ENCODE assay signal across 9 cellular contexts in the genomic region with DNA sequence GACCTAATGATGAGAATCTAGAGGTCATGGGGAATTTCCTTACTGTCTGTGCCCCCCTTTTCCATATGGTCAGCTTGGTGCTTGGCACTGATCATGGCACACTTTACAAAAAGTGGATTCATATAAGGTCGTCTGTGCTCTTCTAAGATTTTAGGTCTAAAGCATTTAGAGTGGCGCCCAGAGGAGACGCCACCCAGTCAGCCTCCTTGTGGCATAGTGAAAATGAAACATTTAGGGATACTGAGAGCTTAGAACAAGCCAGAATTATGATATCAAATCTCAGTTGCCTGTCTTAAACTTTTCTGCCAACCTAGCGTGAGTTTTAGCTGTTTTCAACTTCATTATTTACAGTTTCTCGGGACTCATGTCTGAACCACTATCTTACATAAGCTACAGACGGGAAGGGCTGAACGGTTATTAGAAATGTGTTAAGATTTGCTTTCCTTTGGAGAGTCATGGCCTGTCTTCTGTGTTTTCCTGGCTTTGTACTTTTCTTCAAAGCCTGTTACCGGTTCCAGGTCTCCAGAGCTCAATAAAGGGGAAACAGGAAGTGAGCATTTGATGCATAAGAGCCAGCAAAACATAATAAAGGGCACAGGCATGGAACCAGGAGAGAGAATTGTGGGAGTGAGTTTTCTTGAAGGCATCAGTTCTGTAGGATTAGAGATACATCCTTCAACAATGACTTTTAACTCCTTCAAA. TPM values are rescaled to one million over a fixed set of nuclear protein-coding genes. Genes with fewer than 3 reads are reported as not detected.
DNase-seq lines count a peak whose midpoint lies in the region; ATAC-seq and TF ChIP-seq lines count a peak whose summit lies in the region.
"Had no signal": no experiment of that assay in that cellular context is flagged by ENCODE, and none has a peak within 500 bp of the region (broad histone marks: within the 10 kb centered on the region; RNA-seq: fewer than 3 reads in every experiment).

No MANE protein-coding gene starts in this region.

- no peak for TF ChIP-seq CTCF in HEK293 (tag by site-specific recombination; IDR thresholded peaks at IDR 0.05)
- TF ChIP-seq CTCF in VCaP (conservative IDR thresholded peaks at IDR 0.05) = no peak
- TF ChIP-seq CTCF in right lobe of liver (IDR thresholded peaks at IDR 0.05) = no peak
- TF ChIP-seq CTCF in GM13977 (IDR thresholded peaks at IDR 0.05; ENCODE audit: extremely low read depth, insufficient read depth, missing control alignments) = no peak

- H3K4me3 ChIP-seq in HEK293 (ENCODE audit: low read depth, low read length) (no peak overlapping the region), right lobe of liver (no peak overlapping the region)

- no peak for TF ChIP-seq POLR2A in right lobe of liver (IDR thresholded peaks at IDR 0.05)

- H3K9me3 ChIP-seq in HEK293 (ENCODE audit: control insufficient read depth, insufficient read depth, low read depth, low read length) (no peaks in the 10 kb centered on the region), right lobe of liver (no peaks in the 10 kb centered on the region)

- peak in 2 of 4 donors; percentile 32 to 53 for ATAC-seq in right lobe of liver

- WGBS in right lobe of liver (ENCODE audit: insufficient coverage, low coverage, low lambda C conversion rate, missing lambda C conversion rate) = 29% methylated on average over 6 of the region's 8 CpGs

- POLR2A ChIA-PET in HEK293 (lab: Yijun Ruan, JAX) = interaction anchor here (1.1 kb wide), 1 partner anchor 27 kb away, joined by 3 read pairs; a partner anchor contains a TSS

- no peaks in the 10 kb centered on the region for H3K27me3 ChIP-seq in right lobe of liver

- H3K4me1 ChIP-seq in HEK293 (ENCODE audit: control insufficient read depth, insufficient read depth, low read length) = peaks cover 8% of the 10 kb centered on the region; the same call in 1 of the 2 replicates
- H3K4me1 ChIP-seq in right lobe of liver = peaks cover 0 to 7% (median 0%) of the 10 kb centered on the region in 4 donors

- H3K27ac ChIP-seq in HEK293 (ENCODE audit: extremely low read depth, low read depth, low read length) (peak overlapping the region; percentile 35; the same call in 1 of the 2 replicates), VCaP (0 out of 2 replicates have a peak overlapping the region, but pooled peaks have one; percentile 22), right lobe of liver (peak overlapping the region in 2 of 3 donors; percentile 3 to 55)
- H3K27ac ChIP-seq: HL-60 had no signal

- DNase-seq in GF-D8 (lab: John Stamatoyannopoulos, UW) (peak; percentile 20), right lobe of liver (no peak), NCI-H345 (lab: John Stamatoyannopoulos, UW) (no peak), SHP77 treated with DMSO at 0.1 percent for 48 hours (lab: John Stamatoyannopoulos, UW) (no peak), GM13977 (ENCODE audit: low spot score) (no peak), H4 (ENCODE audit: low spot score) (no peak)

- no peaks in the 10 kb centered on the region for H3K36me3 ChIP-seq in HEK293 (ENCODE audit: control insufficient read depth in 2 of 2, insufficient read depth in 1 of 2, low read length in 2 of 2)
- H3K36me3 ChIP-seq in right lobe of liver = no peaks in the 10 kb centered on the region

- in situ Hi-C loops in GM13977 (cut with MboI; ENCODE audit: low pct_unique_long_range_greater_than_20kb, low sequenced_read_pairs, unreplicated experiment) = no loop called here

- CTCF ChIA-PET in HEK293 (lab: Yijun Ruan, JAX) = interaction anchor here (0.8 to 2.2 kb wide), 3 partner anchors 13 to 99 kb away, joined by 4 to 6 read pairs (median 4); no protein-coding TSS in a partner anchor

- intact Hi-C loops in right lobe of liver (cut with DNase I) = no loop called here

TF ChIP-seq in HEK293, 187 proteins besides CTCF, POLR2A, EP300 and RAD21:
- TF ChIP-seq, protein P1, sequence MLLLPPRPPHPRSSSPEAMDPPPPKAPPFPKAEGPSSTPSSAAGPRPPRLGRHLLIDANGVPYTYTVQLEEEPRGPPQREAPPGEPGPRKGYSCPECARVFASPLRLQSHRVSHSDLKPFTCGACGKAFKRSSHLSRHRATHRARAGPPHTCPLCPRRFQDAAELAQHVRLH (tag by site-specific recombination; IDR thresholded peaks at IDR 0.05) = no peak
- TF ChIP-seq, protein P2, sequence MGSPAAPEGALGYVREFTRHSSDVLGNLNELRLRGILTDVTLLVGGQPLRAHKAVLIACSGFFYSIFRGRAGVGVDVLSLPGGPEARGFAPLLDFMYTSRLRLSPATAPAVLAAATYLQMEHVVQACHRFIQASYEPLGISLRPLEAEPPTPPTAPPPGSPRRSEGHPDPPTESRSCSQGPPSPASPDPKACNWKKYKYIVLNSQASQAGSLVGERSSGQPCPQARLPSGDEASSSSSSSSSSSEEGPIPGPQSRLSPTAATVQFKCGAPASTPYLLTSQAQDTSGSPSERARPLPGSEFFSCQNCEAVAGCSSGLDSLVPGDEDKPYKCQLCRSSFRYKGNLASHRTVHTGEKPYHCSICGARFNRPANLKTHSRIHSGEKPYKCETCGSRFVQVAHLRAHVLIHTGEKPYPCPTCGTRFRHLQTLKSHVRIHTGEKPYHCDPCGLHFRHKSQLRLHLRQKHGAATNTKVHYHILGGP (tag by site-specific recombination; IDR thresholded peaks at IDR 0.05) = no peak
- TF ChIP-seq ZNF239 (tag by site-specific recombination; IDR thresholded peaks at IDR 0.05) = no peak
- TF ChIP-seq, protein P3, sequence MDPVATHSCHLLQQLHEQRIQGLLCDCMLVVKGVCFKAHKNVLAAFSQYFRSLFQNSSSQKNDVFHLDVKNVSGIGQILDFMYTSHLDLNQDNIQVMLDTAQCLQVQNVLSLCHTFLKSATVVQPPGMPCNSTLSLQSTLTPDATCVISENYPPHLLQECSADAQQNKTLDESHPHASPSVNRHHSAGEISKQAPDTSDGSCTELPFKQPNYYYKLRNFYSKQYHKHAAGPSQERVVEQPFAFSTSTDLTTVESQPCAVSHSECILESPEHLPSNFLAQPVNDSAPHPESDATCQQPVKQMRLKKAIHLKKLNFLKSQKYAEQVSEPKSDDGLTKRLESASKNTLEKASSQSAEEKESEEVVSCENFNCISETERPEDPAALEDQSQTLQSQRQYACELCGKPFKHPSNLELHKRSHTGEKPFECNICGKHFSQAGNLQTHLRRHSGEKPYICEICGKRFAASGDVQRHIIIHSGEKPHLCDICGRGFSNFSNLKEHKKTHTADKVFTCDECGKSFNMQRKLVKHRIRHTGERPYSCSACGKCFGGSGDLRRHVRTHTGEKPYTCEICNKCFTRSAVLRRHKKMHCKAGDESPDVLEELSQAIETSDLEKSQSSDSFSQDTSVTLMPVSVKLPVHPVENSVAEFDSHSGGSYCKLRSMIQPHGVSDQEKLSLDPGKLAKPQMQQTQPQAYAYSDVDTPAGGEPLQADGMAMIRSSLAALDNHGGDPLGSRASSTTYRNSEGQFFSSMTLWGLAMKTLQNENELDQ (tag by site-specific recombination; IDR thresholded peaks at IDR 0.05; ENCODE audit: low read depth) = no peak
- no peak for TF ChIP-seq ZBTB7A (tag by site-specific recombination; IDR thresholded peaks at IDR 0.05; ENCODE audit: low read depth)
- TF ChIP-seq, protein P4, sequence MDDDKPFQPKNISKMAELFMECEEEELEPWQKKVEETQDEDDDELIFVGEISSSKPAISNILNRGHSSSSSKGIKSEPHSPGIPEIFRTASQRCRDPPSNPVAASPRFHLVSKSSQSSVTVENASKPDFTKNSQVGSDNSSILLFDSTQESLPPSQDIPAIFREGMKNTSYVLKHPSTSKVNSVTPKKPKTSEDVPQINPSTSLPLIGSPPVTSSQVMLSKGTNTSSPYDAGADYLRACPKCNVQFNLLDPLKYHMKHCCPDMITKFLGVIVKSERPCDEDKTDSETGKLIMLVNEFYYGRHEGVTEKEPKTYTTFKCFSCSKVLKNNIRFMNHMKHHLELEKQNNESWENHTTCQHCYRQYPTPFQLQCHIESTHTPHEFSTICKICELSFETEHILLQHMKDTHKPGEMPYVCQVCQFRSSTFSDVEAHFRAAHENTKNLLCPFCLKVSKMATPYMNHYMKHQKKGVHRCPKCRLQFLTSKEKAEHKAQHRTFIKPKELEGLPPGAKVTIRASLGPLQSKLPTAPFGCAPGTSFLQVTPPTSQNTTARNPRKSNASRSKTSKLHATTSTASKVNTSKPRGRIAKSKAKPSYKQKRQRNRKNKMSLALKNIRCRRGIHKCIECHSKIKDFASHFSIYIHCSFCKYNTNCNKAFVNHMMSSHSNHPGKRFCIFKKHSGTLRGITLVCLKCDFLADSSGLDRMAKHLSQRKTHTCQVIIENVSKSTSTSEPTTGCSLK (tag by site-specific recombination; IDR thresholded peaks at IDR 0.05) = no peak
TF ChIP-seq in HEK293: peak in this region for 0.

RNA-seq across cellular contexts. Expression of a gene that starts 13.7 kb away (rescaled TPM):
- total RNA-seq in right lobe of liver = 10 to 100 TPM; 10.2 to 18.8 (median 11.1) TPM
- total RNA-seq in H4 (2014; rRNA removed; shearing (Covaris generic)) = 3.8 and 5.1 TPM in 2 replicates

RNA-seq across cellular contexts. Expression of a gene that starts 27.6 kb away (rescaled TPM):
- total RNA-seq in right lobe of liver = 10 to 100 TPM; 23.2 to 69.5 (median 48.3) TPM
- total RNA-seq in H4 (2014; rRNA removed; shearing (Covaris generic)) = 6.5 and 21.7 TPM in 2 replicates
